ENCODE assay signal across 1 cellular context in the genomic region with DNA sequence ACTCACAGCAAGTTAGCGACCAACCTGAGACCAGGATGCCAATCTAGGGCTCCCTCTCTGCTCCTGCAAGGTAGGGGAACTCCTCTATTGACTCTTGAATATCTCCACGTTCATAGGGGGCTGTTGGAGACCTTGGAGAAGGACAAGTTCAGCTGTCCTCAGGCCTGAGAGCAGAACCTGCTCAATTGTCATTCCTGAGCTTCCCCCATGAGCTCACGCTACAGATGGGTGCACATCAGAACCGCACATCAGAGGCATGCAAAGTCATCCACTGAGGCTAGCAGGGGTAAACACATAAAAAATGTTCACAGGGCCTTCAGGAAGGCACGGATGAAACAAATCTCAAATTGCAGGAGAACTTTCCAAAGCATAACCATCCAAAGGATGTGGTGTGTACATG.
TF ChIP-seq lines count a peak whose summit lies in the region.

No MANE protein-coding gene starts in this region.

TF ChIP-seq in WTC11, 78 proteins besides CTCF, POLR2A, EP300 and RAD21 (continued from another document):
- TF ChIP-seq, protein P1, sequence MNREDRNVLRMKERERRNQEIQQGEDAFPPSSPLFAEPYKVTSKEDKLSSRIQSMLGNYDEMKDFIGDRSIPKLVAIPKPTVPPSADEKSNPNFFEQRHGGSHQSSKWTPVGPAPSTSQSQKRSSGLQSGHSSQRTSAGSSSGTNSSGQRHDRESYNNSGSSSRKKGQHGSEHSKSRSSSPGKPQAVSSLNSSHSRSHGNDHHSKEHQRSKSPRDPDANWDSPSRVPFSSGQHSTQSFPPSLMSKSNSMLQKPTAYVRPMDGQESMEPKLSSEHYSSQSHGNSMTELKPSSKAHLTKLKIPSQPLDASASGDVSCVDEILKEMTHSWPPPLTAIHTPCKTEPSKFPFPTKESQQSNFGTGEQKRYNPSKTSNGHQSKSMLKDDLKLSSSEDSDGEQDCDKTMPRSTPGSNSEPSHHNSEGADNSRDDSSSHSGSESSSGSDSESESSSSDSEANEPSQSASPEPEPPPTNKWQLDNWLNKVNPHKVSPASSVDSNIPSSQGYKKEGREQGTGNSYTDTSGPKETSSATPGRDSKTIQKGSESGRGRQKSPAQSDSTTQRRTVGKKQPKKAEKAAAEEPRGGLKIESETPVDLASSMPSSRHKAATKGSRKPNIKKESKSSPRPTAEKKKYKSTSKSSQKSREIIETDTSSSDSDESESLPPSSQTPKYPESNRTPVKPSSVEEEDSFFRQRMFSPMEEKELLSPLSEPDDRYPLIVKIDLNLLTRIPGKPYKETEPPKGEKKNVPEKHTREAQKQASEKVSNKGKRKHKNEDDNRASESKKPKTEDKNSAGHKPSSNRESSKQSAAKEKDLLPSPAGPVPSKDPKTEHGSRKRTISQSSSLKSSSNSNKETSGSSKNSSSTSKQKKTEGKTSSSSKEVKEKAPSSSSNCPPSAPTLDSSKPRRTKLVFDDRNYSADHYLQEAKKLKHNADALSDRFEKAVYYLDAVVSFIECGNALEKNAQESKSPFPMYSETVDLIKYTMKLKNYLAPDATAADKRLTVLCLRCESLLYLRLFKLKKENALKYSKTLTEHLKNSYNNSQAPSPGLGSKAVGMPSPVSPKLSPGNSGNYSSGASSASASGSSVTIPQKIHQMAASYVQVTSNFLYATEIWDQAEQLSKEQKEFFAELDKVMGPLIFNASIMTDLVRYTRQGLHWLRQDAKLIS (CRISPR knock-in tag; IDR thresholded peaks at IDR 0.05; ENCODE audit: borderline replicate concordance), result no peak
- TF ChIP-seq ELF4 (CRISPR knock-in tag; IDR thresholded peaks at IDR 0.05; ENCODE audit: low read depth), result no peak
- no peak for TF ChIP-seq TCF7 (CRISPR knock-in tag; IDR thresholded peaks at IDR 0.05; ENCODE audit: low read depth)
- no peak for TF ChIP-seq ZNF121 (CRISPR knock-in tag; IDR thresholded peaks at IDR 0.05)
- TF ChIP-seq KAT7 (CRISPR knock-in tag; IDR thresholded peaks at IDR 0.05; ENCODE audit: borderline replicate concordance), result no peak
- TF ChIP-seq, protein P2, sequence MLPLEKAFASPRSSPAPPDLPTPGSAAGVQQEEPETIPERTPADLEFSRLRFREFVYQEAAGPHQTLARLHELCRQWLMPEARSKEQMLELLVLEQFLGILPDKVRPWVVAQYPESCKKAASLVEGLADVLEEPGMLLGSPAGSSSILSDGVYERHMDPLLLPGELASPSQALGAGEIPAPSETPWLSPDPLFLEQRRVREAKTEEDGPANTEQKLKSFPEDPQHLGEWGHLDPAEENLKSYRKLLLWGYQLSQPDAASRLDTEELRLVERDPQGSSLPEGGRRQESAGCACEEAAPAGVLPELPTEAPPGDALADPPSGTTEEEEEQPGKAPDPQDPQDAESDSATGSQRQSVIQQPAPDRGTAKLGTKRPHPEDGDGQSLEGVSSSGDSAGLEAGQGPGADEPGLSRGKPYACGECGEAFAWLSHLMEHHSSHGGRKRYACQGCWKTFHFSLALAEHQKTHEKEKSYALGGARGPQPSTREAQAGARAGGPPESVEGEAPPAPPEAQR (CRISPR knock-in tag; IDR thresholded peaks at IDR 0.05), result no peak
- no peak for TF ChIP-seq ZNF416 (CRISPR knock-in tag; IDR thresholded peaks at IDR 0.05)
- TF ChIP-seq, protein P3, sequence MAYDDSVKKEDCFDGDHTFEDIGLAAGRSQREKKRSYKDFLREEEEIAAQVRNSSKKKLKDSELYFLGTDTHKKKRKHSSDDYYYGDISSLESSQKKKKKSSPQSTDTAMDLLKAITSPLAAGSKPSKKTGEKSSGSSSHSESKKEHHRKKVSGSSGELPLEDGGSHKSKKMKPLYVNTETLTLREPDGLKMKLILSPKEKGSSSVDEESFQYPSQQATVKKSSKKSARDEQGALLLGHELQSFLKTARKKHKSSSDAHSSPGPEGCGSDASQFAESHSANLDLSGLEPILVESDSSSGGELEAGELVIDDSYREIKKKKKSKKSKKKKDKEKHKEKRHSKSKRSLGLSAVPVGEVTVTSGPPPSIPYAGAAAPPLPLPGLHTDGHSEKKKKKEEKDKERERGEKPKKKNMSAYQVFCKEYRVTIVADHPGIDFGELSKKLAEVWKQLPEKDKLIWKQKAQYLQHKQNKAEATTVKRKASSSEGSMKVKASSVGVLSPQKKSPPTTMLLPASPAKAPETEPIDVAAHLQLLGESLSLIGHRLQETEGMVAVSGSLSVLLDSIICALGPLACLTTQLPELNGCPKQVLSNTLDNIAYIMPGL (CRISPR knock-in tag; IDR thresholded peaks at IDR 0.05), result no peak
